Comparison of ENCODE assay signal across 20 cellular contexts in the genomic region with DNA sequence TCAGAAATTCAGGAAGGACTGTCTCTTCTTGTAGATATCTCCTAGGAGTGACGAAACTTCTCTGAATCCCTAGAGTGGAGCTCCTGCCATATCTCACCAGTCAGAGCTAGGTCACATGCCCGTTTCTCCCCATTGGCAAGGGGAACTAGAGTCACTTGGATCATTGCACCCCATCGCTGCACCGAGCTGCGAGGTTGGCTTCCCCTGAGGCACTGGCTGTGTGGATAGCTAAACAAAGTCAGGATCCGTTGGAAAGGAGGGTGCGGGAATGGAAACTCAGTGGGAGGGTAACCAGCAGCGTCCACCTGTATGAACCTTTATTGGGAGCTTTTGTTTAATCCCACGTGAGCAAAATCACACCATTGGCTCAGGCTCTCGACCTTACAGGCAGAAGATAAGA.
DNase-seq lines count a peak whose midpoint lies in the region; ATAC-seq and TF ChIP-seq lines count a peak whose summit lies in the region.
"Had no signal": no experiment of that assay in that cellular context is flagged by ENCODE, and none has a peak within 500 bp of the region (broad histone marks: within the 10 kb centered on the region; RNA-seq: fewer than 3 reads in every experiment).

No MANE protein-coding gene starts in this region.

- H3K36me3 ChIP-seq in lower lobe of right lung (no peaks in the 10 kb centered on the region), sigmoid colon (no peaks in the 10 kb centered on the region), upper lobe of right lung (no peaks in the 10 kb centered on the region)
- H3K36me3 ChIP-seq: BLaER1 treated with 17β-estradiol and CSF1 and Interleukin-3, amounts not matched to agents 10 nM and 100 nM; MG63; SJSA1 had no signal

- H3K9me3 ChIP-seq in lower lobe of right lung (no peaks in the 10 kb centered on the region), sigmoid colon (peaks cover 0 to 2% (median 0%) of the 10 kb centered on the region in 4 donors), upper lobe of right lung (no peaks in the 10 kb centered on the region)
- H3K9me3 ChIP-seq: MG63 had no signal

- DNase-seq in Right ventricle myocardium superior: peak; percentile 6
- DNase-seq in left cardiac atrium: no peak
- DNase-seq in lower lobe of right lung: peak; percentile 16
- peak; percentile 30 for DNase-seq in sigmoid colon
- peak; percentile 35 for DNase-seq in upper lobe of right lung
- no peak for DNase-seq in SKM-1 (lab: John Stamatoyannopoulos, UW; ENCODE audit: unreplicated experiment)
- DNase-seq: AML-193; H9; IMR-90; KG1; MG63; NCI-H2029; NCI-H446; NCI-H524 treated with DMSO at 0.1 percent for 48 hours; NCI-H774; NK-92 treated with Interleukin-12 subunit alpha and Interleukin-12 subunit beta, amount 100 ng/mL, for 24 hours; PC-3 had no signal

- ATAC-seq in Right ventricle myocardium superior (ENCODE audit: poor library complexity): no peak
- no peak for ATAC-seq in left cardiac atrium
- no peak for ATAC-seq in lower lobe of right lung
- ATAC-seq in upper lobe of right lung: no peak
- no peak for ATAC-seq in HG02623 (IDR thresholded peaks at IDR 0.05; ENCODE audit: unreplicated experiment)
- ATAC-seq: PC-3 had no signal

- TF ChIP-seq CTCF in lower lobe of right lung (IDR thresholded peaks at IDR 0.05) (no peak), sigmoid colon (IDR thresholded peaks at IDR 0.05) (no peak), upper lobe of right lung (IDR thresholded peaks at IDR 0.05) (no peak)

- intact Hi-C loops in Right ventricle myocardium superior (cut with DNase I) (no loop called here), left cardiac atrium (cut with DNase I) (no loop called here), lower lobe of right lung (cut with DNase I) (no loop called here), sigmoid colon (cut with DNase I) (no loop called here), upper lobe of right lung (cut with DNase I) (no loop called here)

- WGBS in sigmoid colon, 2 donors: 79 to 89% methylated on average over 10 of the region's 10 CpGs

- no peak overlapping the region for H3K4me3 ChIP-seq in lower lobe of right lung
- no peak overlapping the region for H3K4me3 ChIP-seq in sigmoid colon
- no peak overlapping the region for H3K4me3 ChIP-seq in upper lobe of right lung
- H3K4me3 ChIP-seq: BLaER1 treated with 17β-estradiol and CSF1 and Interleukin-3, amounts not matched to agents 10 nM and 100 nM; MG63; SJSA1 had no signal

- H3K4me1 ChIP-seq in lower lobe of right lung (no peaks in the 10 kb centered on the region), sigmoid colon (no peaks in the 10 kb centered on the region), upper lobe of right lung (no peaks in the 10 kb centered on the region)
- H3K4me1 ChIP-seq: SJSA1 had no signal

- H3K27ac ChIP-seq in lower lobe of right lung: no peak overlapping the region
- no peak overlapping the region for H3K27ac ChIP-seq in sigmoid colon
- H3K27ac ChIP-seq in upper lobe of right lung: no peak overlapping the region
- H3K27ac ChIP-seq: BLaER1 treated with 17β-estradiol and CSF1 and Interleukin-3, amounts not matched to agents 10 nM and 100 nM; SJSA1 had no signal

- TF ChIP-seq EP300 in sigmoid colon (IDR thresholded peaks at IDR 0.05): no peak

- H3K27me3 ChIP-seq in lower lobe of right lung (ENCODE audit: low read depth) (no peaks in the 10 kb centered on the region), sigmoid colon (no peaks in the 10 kb centered on the region), upper lobe of right lung (no peaks in the 10 kb centered on the region)
- H3K27me3 ChIP-seq: BLaER1 treated with 17β-estradiol and CSF1 and Interleukin-3, amounts not matched to agents 10 nM and 100 nM; MG63; SJSA1 had no signal

- no peak for TF ChIP-seq POLR2A in sigmoid colon (IDR thresholded peaks at IDR 0.05)

Comparison
In these comparisons a context has a peak if more than half of its experiments do, and no peak if none do; other contexts are left out.
1. DNase-seq: peak in Right ventricle myocardium superior (single experiment), lower lobe of right lung (single experiment), sigmoid colon (single experiment) and upper lobe of right lung (single experiment); none in left cardiac atrium (single experiment) and SKM-1 (single experiment).